12 cellular contexts compared by ENCODE assay signal in genomic region chr4:57077550-57078311, GRCh38. TPM values are rescaled to one million over a fixed set of nuclear protein-coding genes. Genes with fewer than 3 reads are reported as not detected.
DNase-seq lines count a peak whose midpoint lies in the region; ATAC-seq, FAIRE-seq and TF ChIP-seq lines count a peak whose summit lies in the region.
"Had no signal": no experiment of that assay in that cellular context is flagged by ENCODE, and none has a peak within 500 bp of the region (broad histone marks: within the 10 kb centered on the region; RNA-seq: fewer than 3 reads in every experiment).

No MANE protein-coding gene starts in this region.

- DNase-seq in ELF-1 (ENCODE audit: low read depth, low spot score) (peak; percentile 72), PC-3 (peak; percentile 61), epithelial cell of prostate (ENCODE audit: low read depth, low spot score) (peak; percentile 85), neural progenitor cell (ENCODE audit: low spot score) (no peak), small intestine (no peak), DMS79 treated with DMSO at 0.1 percent for 48 hours (lab: John Stamatoyannopoulos, UW) (no peak), DMS53 (lab: John Stamatoyannopoulos, UW) (no peak), NCI-H2196 treated with DMSO at 0.1 percent for 48 hours (lab: John Stamatoyannopoulos, UW; ENCODE audit: unreplicated experiment) (no peak)
- DNase-seq: activated CD4-positive, alpha-beta T cell treated with anti-CD3 and anti-CD28 coated beads for 1 hour; nephron progenitor cell; uterus had no signal

- H3K4me3 ChIP-seq in PC-3 (ENCODE audit: low read length), result no peak overlapping the region
- no peak overlapping the region for H3K4me3 ChIP-seq in neural progenitor cell
- H3K4me3 ChIP-seq in small intestine (ENCODE audit: low read depth in 1 of 2, low read length in 2 of 2), result no peak overlapping the region
- H3K4me3 ChIP-seq: uterus had no signal

- H2AFZ ChIP-seq in PC-3 (ENCODE audit: low read length) (no peak overlapping the region), neural progenitor cell (replicated peaks) (no peak overlapping the region)

- BruUV-seq in PC-3 (replicated peaks; lab: Mats Ljungman, UMichigan), result no TSS peak

- no peak for ATAC-seq in PC-3
- ATAC-seq: Panc1 had no signal

- H3K27ac ChIP-seq in PC-3 (ENCODE audit: low read length), result no peak overlapping the region
- peak overlapping the region; percentile 98 for H3K27ac ChIP-seq in epithelial cell of prostate
- H3K27ac ChIP-seq in neural progenitor cell, result no peak overlapping the region
- peak overlapping the region in 1 of 2 donors; percentile 30 for H3K27ac ChIP-seq in small intestine (ENCODE audit: low read depth in 1 of 2, low read length in 1 of 2)

- no peaks in the 10 kb centered on the region for H3K36me3 Mint-ChIP-seq in neural progenitor cell

- H3K4me3 Mint-ChIP-seq in neural progenitor cell, result no peak overlapping the region
- H3K4me3 Mint-ChIP-seq: nephron progenitor cell had no signal

- TF ChIP-seq CTCF in PC-3 (conservative IDR thresholded peaks at IDR 0.05; ENCODE audit: low read depth, low read length) (no peak), neural progenitor cell (IDR thresholded peaks at IDR 0.05) (no peak)

- H3K4me1 Mint-ChIP-seq in neural progenitor cell, result peaks cover 65% of the 10 kb centered on the region

- H3K36me3 ChIP-seq in PC-3 (ENCODE audit: low read depth, low read length) (no peaks in the 10 kb centered on the region), neural progenitor cell (no peaks in the 10 kb centered on the region), small intestine (ENCODE audit: control insufficient read depth in 2 of 2, insufficient read depth in 2 of 2, low read length in 2 of 2) (no peaks in the 10 kb centered on the region)
- H3K36me3 ChIP-seq: uterus had no signal

- H3K27me3 ChIP-seq in PC-3 (ENCODE audit: low read length) (no peaks in the 10 kb centered on the region), neural progenitor cell (no peaks in the 10 kb centered on the region), small intestine (ENCODE audit: control insufficient read depth in 2 of 2, insufficient read depth in 2 of 2, low read length in 2 of 2) (peaks cover 0 to 2% of the 10 kb centered on the region in 2 donors)
- H3K27me3 ChIP-seq: uterus had no signal

- no peaks in the 10 kb centered on the region for H3K79me2 ChIP-seq in PC-3 (ENCODE audit: low read length)
- no peaks in the 10 kb centered on the region for H3K79me2 ChIP-seq in neural progenitor cell (ENCODE audit: low read depth)

- FAIRE-seq in small intestine (lab: Jason Lieb, UNC), result no peak

- H3K27ac Mint-ChIP-seq in neural progenitor cell, result peak overlapping the region; percentile 95

- WGBS in small intestine, 3 donors, result 79 to 80% (median 80%) methylated on average over 14 of the region's 14 CpGs

- H3K9ac ChIP-seq in PC-3 (ENCODE audit: low read length) (no peak overlapping the region), neural progenitor cell (no peak overlapping the region)

- POLR2A ChIA-PET in PC-3 (lab: Charles Lee; ENCODE audit: unreplicated experiment), result no interaction called here

- H4K20me1 ChIP-seq in PC-3 (ENCODE audit: low read length) (no peaks in the 10 kb centered on the region), neural progenitor cell (ENCODE audit: low read depth) (no peaks in the 10 kb centered on the region)

- H3K4me1 ChIP-seq in PC-3 (ENCODE audit: insufficient read depth, low read length), result peaks cover 15% of the 10 kb centered on the region
- H3K4me1 ChIP-seq in neural progenitor cell, result peaks cover 13% of the 10 kb centered on the region
- peaks cover 0 to 2% of the 10 kb centered on the region in 2 donors for H3K4me1 ChIP-seq in small intestine (ENCODE audit: control insufficient read depth in 2 of 2, insufficient read depth in 1 of 2, low read depth in 1 of 2, low read length in 1 of 2)

- H3K27me3 Mint-ChIP-seq in neural progenitor cell (ENCODE audit: insufficient read depth, low read depth), result peaks cover 11% of the 10 kb centered on the region

- peaks cover 7% of the 10 kb centered on the region for H3K9me3 Mint-ChIP-seq in neural progenitor cell
- H3K9me3 Mint-ChIP-seq: nephron progenitor cell had no signal

- no peak overlapping the region for H3K4me2 ChIP-seq in PC-3 (ENCODE audit: low read length)
- no peak overlapping the region for H3K4me2 ChIP-seq in neural progenitor cell

- H3K9me3 ChIP-seq in PC-3 (ENCODE audit: low read length) (no peaks in the 10 kb centered on the region), neural progenitor cell (ENCODE audit: low read depth) (no peaks in the 10 kb centered on the region), small intestine (ENCODE audit: control insufficient read depth, low read depth) (no peaks in the 10 kb centered on the region)
- H3K9me3 ChIP-seq: uterus had no signal

- intact Hi-C loops in PC-3 (cut with micrococcal nuclease), result no loop called here

- H3F3A ChIP-seq in PC-3 (ENCODE audit: low read length, unreplicated experiment) (no peaks in the 10 kb centered on the region), neural progenitor cell (ENCODE audit: low read depth) (peaks cover 11% of the 10 kb centered on the region)

- H3K9me2 ChIP-seq in PC-3 (replicated peaks; ENCODE audit: low read length), result no peaks in the 10 kb centered on the region

- CTCF ChIA-PET in PC-3 (lab: Charles Lee), result interaction anchor here (0.7 to 1.0 kb wide), 2 partner anchors 71 to 86 kb away, joined by 3 to 5 read pairs; no protein-coding TSS in a partner anchor

RNA-seq across cellular contexts. Expression of gene IGFBP7, which starts 32.5 kb away (rescaled TPM):
- total RNA-seq in PC-3 (2014; rRNA removed), result not detected in 2 replicates
- 0.86 and 1.5 TPM in 2 replicates for total RNA-seq in neural progenitor cell (ENCODE audit: low replicate concordance)
- polyA plus RNA-seq in small intestine, result 100 to 1,000 TPM in 1 of 3 donors, 10 to 100 TPM in 1, 1 to 10 TPM in 1; 8.9 to 240 (median 44.0) TPM

Comparison
In these comparisons a context has a peak if more than half of its experiments do, and no peak if none do; other contexts are left out.
1. DNase-seq: peak in ELF-1 (single experiment), PC-3 (single experiment) and epithelial cell of prostate (single experiment); none in neural progenitor cell (single experiment), small intestine (single experiment), DMS79 treated with DMSO at 0.1 percent for 48 hours (single experiment), DMS53 (single experiment) and NCI-H2196 treated with DMSO at 0.1 percent for 48 hours (single experiment).